1 cellular context compared by ENCODE assay signal in genomic region chr15:52963865-52964264, GRCh38.
TF ChIP-seq lines count a peak whose summit lies in the region.

No MANE protein-coding gene starts in this region.

TF ChIP-seq in liver, 16 proteins besides CTCF, POLR2A, EP300 and RAD21 (continued from another document):
- TF ChIP-seq REST (IDR thresholded peaks at IDR 0.05) = peak; percentile 55
- TF ChIP-seq HNF4G (IDR thresholded peaks at IDR 0.05) = peak; percentile 48
- TF ChIP-seq MAX (IDR thresholded peaks at IDR 0.05) = peak; percentile 76
- TF ChIP-seq HNF4A (conservative IDR thresholded peaks at IDR 0.05) = peak; percentile 65 to 84
- TF ChIP-seq ZBTB33 (IDR thresholded peaks at IDR 0.05) = peak; percentile 50
- no peak for TF ChIP-seq FOXA1 (IDR thresholded peaks at IDR 0.05)
- peak; percentile 46 for TF ChIP-seq FOXA2 (IDR thresholded peaks at IDR 0.05)
- peak; percentile 60 for TF ChIP-seq YY1 (IDR thresholded peaks at IDR 0.05)
- TF ChIP-seq TAF1 (conservative IDR thresholded peaks at IDR 0.05) = no peak
- TF ChIP-seq EGR1 (IDR thresholded peaks at IDR 0.05; ENCODE audit: low read depth in 2 of 2) = peak in 1 of 2 donors; percentile 71
- TF ChIP-seq SP1 (IDR thresholded peaks at IDR 0.05) = peak; percentile 51
TF ChIP-seq in liver: peak in this region for 11.
